In the genomic region with DNA sequence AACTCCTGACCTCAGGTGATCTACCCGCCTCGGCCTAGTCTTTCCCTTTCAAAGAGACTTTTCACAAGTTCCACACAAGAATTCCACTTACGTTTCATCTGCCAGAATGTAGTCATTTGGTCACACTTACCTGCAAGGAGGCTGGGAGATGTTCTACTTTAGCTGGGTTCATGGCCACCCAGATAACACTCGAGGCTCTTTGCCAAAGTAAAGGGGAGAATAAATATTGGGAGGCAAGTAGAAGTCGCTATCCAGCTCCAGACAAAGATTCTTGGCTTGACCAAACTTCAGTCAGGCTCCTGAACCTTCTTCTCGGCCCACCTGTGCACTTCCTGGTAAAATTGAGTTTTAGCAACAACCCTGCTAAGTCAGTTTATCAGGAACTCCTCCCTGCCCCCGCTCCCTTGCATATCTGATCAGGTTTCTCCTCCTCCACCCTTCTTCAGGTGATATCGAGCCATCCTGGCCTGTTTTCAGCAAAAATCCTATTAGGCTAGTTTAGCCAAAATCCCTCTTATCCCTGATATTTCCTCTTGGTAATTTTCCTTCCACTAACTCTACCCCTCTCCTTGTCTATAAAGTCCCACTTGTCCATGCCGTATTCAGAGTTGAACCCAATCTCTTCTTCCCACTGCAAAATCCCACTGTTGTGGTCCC, we compare ENCODE assay signal across 24 cellular contexts. TPM values are rescaled to one million over a fixed set of nuclear protein-coding genes. Genes with fewer than 3 reads are reported as not detected.
A peak's percentile ranks its signal among the peaks of the same experiment; 100 is the strongest.
DNase-seq lines count a peak whose midpoint lies in the region; ATAC-seq, FAIRE-seq and TF ChIP-seq lines count a peak whose summit lies in the region.
"Had no signal": no experiment of that assay in that cellular context is flagged by ENCODE, and none has a peak within 500 bp of the region (broad histone marks: within the 10 kb centered on the region; RNA-seq: fewer than 3 reads in every experiment).

No MANE protein-coding gene starts in this region.

- H3K4me2 ChIP-seq in GM23338 (0 out of 2 replicates have a peak overlapping the region, but pooled peaks have one; percentile 26), H1 (ENCODE audit: insufficient read depth in 1 of 2, low read depth in 2 of 2, low read length in 2 of 2) (no peak overlapping the region)
- H3K4me2 ChIP-seq: BLaER1 had no signal

- TF ChIP-seq RAD21 in H1 (IDR thresholded peaks at IDR 0.05 in 1 of 2, conservative IDR thresholded peaks at IDR 0.05 in 1 of 2; ENCODE audit: low read depth in 2 of 2, low read length in 2 of 2): no peak

- WGBS in H1 (ENCODE audit: extremely low coverage in 1 of 2, insufficient coverage in 1 of 2, insufficient read length in 1 of 2, insufficient replicate concordance in 2 of 2, low coverage in 1 of 2, low lambda C conversion rate in 2 of 2, missing lambda C conversion rate in 1 of 2), 2 experiments: 88% methylated on average over 9 of the region's 9 CpGs; no CpG with 5 or more reads in 1 of the 2 experiments
- 55 to 57% methylated on average over 9 of the region's 9 CpGs for WGBS in pancreas, 2 donors

- H2AK5ac ChIP-seq in H1 (ENCODE audit: low read depth, low read length): no peak overlapping the region

- POLR2A ChIA-PET in H1 (lab: Charles Lee; ENCODE audit: partially characterized antibody): no interaction called here
- POLR2A ChIA-PET in naive thymus-derived CD8-positive, alpha-beta T cell (lab: Charles Lee): no interaction called here
- POLR2A ChIA-PET in CD8-positive, alpha-beta T cell (lab: Charles Lee): no interaction called here

- H3K36me3 ChIP-seq in GM23338 (ENCODE audit: insufficient read depth) (no peaks in the 10 kb centered on the region), H1 (ENCODE audit: control insufficient read depth in 2 of 4, insufficient read depth in 4 of 4, low read length in 3 of 4) (no peaks in the 10 kb centered on the region), pancreas (no peaks in the 10 kb centered on the region)
- no peaks in the 10 kb centered on the region for H3K36me3 ChIP-seq in CD8-positive, alpha-beta T cell (ENCODE audit: insufficient read depth, low read length)
- H3K36me3 ChIP-seq: BLaER1 had no signal

- no peak overlapping the region for H3K27ac Mint-ChIP-seq in GM23338
- peak overlapping the region; percentile 21 for H3K27ac Mint-ChIP-seq in nephron progenitor cell
- H3K27ac Mint-ChIP-seq in naive thymus-derived CD8-positive, alpha-beta T cell: no peak overlapping the region
- H3K27ac Mint-ChIP-seq in CD8-positive, alpha-beta T cell: no peak overlapping the region
- H3K27ac Mint-ChIP-seq: B cell had no signal

- H3K4me1 ChIP-seq in GM23338 (ENCODE audit: insufficient read depth) (peaks cover 30% of the 10 kb centered on the region), H1 (replicated peaks in 1 of 4; ENCODE audit: control insufficient read depth in 3 of 4, insufficient read depth in 4 of 4, low read length in 3 of 4) (peaks cover 0 to 19% (median 5%) of the 10 kb centered on the region in 4 experiments; a peak in 5 of 7 replicates), pancreas (no peaks in the 10 kb centered on the region)
- no peaks in the 10 kb centered on the region for H3K4me1 ChIP-seq in CD8-positive, alpha-beta T cell (ENCODE audit: insufficient read depth, low read length)

- no peak overlapping the region for H2BK15ac ChIP-seq in H1 (ENCODE audit: low read length)

- TF ChIP-seq POLR2A in H1 (IDR thresholded peaks at IDR 0.05; ENCODE audit: control extremely low read depth in 1 of 2, low read depth in 2 of 2, low read length in 2 of 2): no peak

- H3K9me3 ChIP-seq in H1 (ENCODE audit: insufficient read depth in 2 of 2, low read depth in 1 of 2, low read length in 1 of 2): no peaks in the 10 kb centered on the region; a peak in 1 of 4 replicates
- no peaks in the 10 kb centered on the region for H3K9me3 ChIP-seq in pancreas
- H3K9me3 ChIP-seq in CD8-positive, alpha-beta T cell (ENCODE audit: low read length): no peaks in the 10 kb centered on the region
- H3K9me3 ChIP-seq: BLaER1 had no signal

- H3K79me2 ChIP-seq in GM23338 (replicated peaks; ENCODE audit: insufficient read depth) (no peaks in the 10 kb centered on the region), H1 (ENCODE audit: control insufficient read depth in 1 of 2, insufficient read depth in 2 of 2, low read length in 2 of 2) (no peaks in the 10 kb centered on the region)

- H2AFZ ChIP-seq in GM23338: peak overlapping the region; percentile 52; the same call in 1 of the 2 replicates
- H2AFZ ChIP-seq in H1 (ENCODE audit: low read length): no peak overlapping the region

- H3K56ac ChIP-seq in H1 (replicated peaks; ENCODE audit: insufficient read length, low read depth, low read length): no peak overlapping the region

- ATAC-seq in GM23338 (no peak), pancreas (peak; percentile 18 to 85 (median 60))
- no peak for ATAC-seq in naive thymus-derived CD8-positive, alpha-beta T cell
- no peak for ATAC-seq in CD8-positive, alpha-beta T cell
- ATAC-seq: GM12878 had no signal

- intact Hi-C loops in pancreas (cut with DNase I): no loop called here
- intact Hi-C loops in CD8-positive, alpha-beta T cell (cut with DNase I, micrococcal nuclease): no loop called here

- 0 out of 2 replicates have a peak, but pooled peaks cover 7% of the 10 kb centered on the region for H3K9me2 ChIP-seq in GM23338 (ENCODE audit: insufficient read depth)

- no peak overlapping the region for H4K8ac ChIP-seq in H1 (ENCODE audit: extremely low read depth, insufficient read depth, low read length)

- no peak overlapping the region for H3K9ac ChIP-seq in H1 (replicated peaks in 1 of 4; ENCODE audit: extremely low read depth in 1 of 4, low read depth in 3 of 4, low read length in 3 of 4)
- H3K9ac ChIP-seq: BLaER1 had no signal

- no peak for DNase-seq in GM23338 (ENCODE audit: low spot score)
- no peak for DNase-seq in H1 (ENCODE audit: low read depth in 1 of 2, low spot score in 2 of 2)
- no peak for DNase-seq in nephron progenitor cell
- peak in 1 of 6 donors; percentile 21 for DNase-seq in pancreas
- DNase-seq in naive thymus-derived CD8-positive, alpha-beta T cell: no peak
- no peak for DNase-seq in activated CD4-positive, alpha-beta T cell treated with anti-CD3 and anti-CD28 coated beads for 48 hours
- DNase-seq in CD8-positive, alpha-beta T cell: no peak
- no peak for DNase-seq in activated CD4-positive, alpha-beta T cell treated with anti-CD3 and anti-CD28 coated beads, Interleukin-2, amount 50 U/mL, for 4 hours
- DNase-seq: CD4-positive, CD25-positive, alpha-beta regulatory T cell; CD8-positive, alpha-beta memory T cell; DMS 273 treated with DMSO at 0.1 percent for 48 hours; DMS79; EL; GDM1; GOT3; H7; HCEC 1CT had no signal

- H3K4me3 ChIP-seq in GM23338 (no peak overlapping the region), H1 (ENCODE audit: extremely low read depth in 1 of 4, insufficient read depth in 2 of 4, low read depth in 3 of 4, low read length in 4 of 4) (no peak overlapping the region), pancreas (no peak overlapping the region)
- H3K4me3 ChIP-seq in CD8-positive, alpha-beta T cell (ENCODE audit: low read depth, low read length): no peak overlapping the region
- H3K4me3 ChIP-seq: BLaER1, GM12878 had no signal

- peaks cover 5% of the 10 kb centered on the region; the same call in 2 of the 3 replicates for H3K9me3 Mint-ChIP-seq in GM23338
- peaks cover 12% of the 10 kb centered on the region for H3K9me3 Mint-ChIP-seq in nephron progenitor cell
- H3K9me3 Mint-ChIP-seq in naive thymus-derived CD8-positive, alpha-beta T cell: peaks cover 0 to 5% (median 2%) of the 10 kb centered on the region in 9 donors
- H3K9me3 Mint-ChIP-seq in CD8-positive, alpha-beta T cell: peaks cover 5% of the 10 kb centered on the region

- H3K14ac ChIP-seq in H1 (ENCODE audit: insufficient read length): no peak overlapping the region

- no peak overlapping the region for H3K4me3 Mint-ChIP-seq in GM23338
- H3K4me3 Mint-ChIP-seq in nephron progenitor cell: no peak overlapping the region
- no peak overlapping the region for H3K4me3 Mint-ChIP-seq in naive thymus-derived CD8-positive, alpha-beta T cell
- no peak overlapping the region for H3K4me3 Mint-ChIP-seq in CD8-positive, alpha-beta T cell
- H3K4me3 Mint-ChIP-seq: B cell; CD4-positive, CD25-positive, alpha-beta regulatory T cell; CD8-positive, alpha-beta memory T cell had no signal

- H2BK12ac ChIP-seq in H1 (ENCODE audit: low read depth, low read length): no peak overlapping the region

- H4K5ac ChIP-seq in H1 (ENCODE audit: insufficient read length, low read depth, low read length): no peak overlapping the region

- H3K4ac ChIP-seq in H1 (replicated peaks; ENCODE audit: insufficient read length, low read depth, low read length): no peak overlapping the region

- H3K27me3 ChIP-seq in GM23338 (ENCODE audit: insufficient read depth) (no peaks in the 10 kb centered on the region), H1 (replicated peaks in 1 of 4; ENCODE audit: control insufficient read depth in 3 of 4, extremely low read depth in 1 of 4, insufficient read depth in 3 of 4, low read length in 3 of 4) (no peaks in the 10 kb centered on the region), pancreas (no peaks in the 10 kb centered on the region)
- H3K27me3 ChIP-seq in CD8-positive, alpha-beta T cell (ENCODE audit: insufficient read depth, low read length): no peaks in the 10 kb centered on the region
- H3K27me3 ChIP-seq: BLaER1 had no signal

- H4K20me1 ChIP-seq in GM23338 (replicated peaks; ENCODE audit: insufficient read depth) (no peaks in the 10 kb centered on the region), H1 (replicated peaks in 1 of 2; ENCODE audit: control insufficient read depth in 1 of 2, insufficient read depth in 2 of 2, low read length in 2 of 2) (no peaks in the 10 kb centered on the region)
- H4K20me1 ChIP-seq: BLaER1 had no signal

- H3K23ac ChIP-seq in H1 (ENCODE audit: insufficient read length): no peak overlapping the region

- H3K36me3 Mint-ChIP-seq in GM23338 (ENCODE audit: low read depth) (no peaks in the 10 kb centered on the region), nephron progenitor cell (ENCODE audit: low read depth) (no peaks in the 10 kb centered on the region)
- H3K36me3 Mint-ChIP-seq in naive thymus-derived CD8-positive, alpha-beta T cell: peaks cover 0 to 2% (median 0%) of the 10 kb centered on the region in 3 donors
- no peaks in the 10 kb centered on the region for H3K36me3 Mint-ChIP-seq in CD8-positive, alpha-beta T cell

- H2BK5ac ChIP-seq in H1 (ENCODE audit: low read depth, low read length): 0 out of 2 replicates have a peak overlapping the region, but pooled peaks have one; percentile 24

- no peak overlapping the region for H3K27ac ChIP-seq in GM23338 (ENCODE audit: low read depth)
- no peak overlapping the region for H3K27ac ChIP-seq in H1 (ENCODE audit: low read depth, low read length)
- no peak overlapping the region for H3K27ac ChIP-seq in pancreas
- H3K27ac ChIP-seq in CD8-positive, alpha-beta T cell (ENCODE audit: low read depth, low read length): no peak overlapping the region
- H3K27ac ChIP-seq: 22Rv1, BLaER1, C4-2B had no signal

- CTCF ChIA-PET in H1 (lab: Charles Lee; ENCODE audit: partially characterized antibody): interaction anchor here (0.8 to 6.3 kb wide), 4 partner anchors 13 to 398 kb away, joined by 3 to 37 read pairs (median 6); a partner anchor contains a TSS
- CTCF ChIA-PET in CD8-positive, alpha-beta T cell (lab: Charles Lee): interaction anchor here (1.7 kb wide), 1 partner anchor 842 kb away, joined by 4 read pairs; no protein-coding TSS in a partner anchor

- no peak overlapping the region for H3K18ac ChIP-seq in H1 (ENCODE audit: extremely low read depth, low read length)

- peaks cover 45% of the 10 kb centered on the region for H3K4me1 Mint-ChIP-seq in GM23338
- peaks cover 50% of the 10 kb centered on the region for H3K4me1 Mint-ChIP-seq in nephron progenitor cell
- H3K4me1 Mint-ChIP-seq in naive thymus-derived CD8-positive, alpha-beta T cell: peaks cover 0 to 6% (median 4%) of the 10 kb centered on the region in 4 donors
- H3K4me1 Mint-ChIP-seq in CD8-positive, alpha-beta T cell (ENCODE audit: low read depth): peaks cover 4% of the 10 kb centered on the region
- H3K4me1 Mint-ChIP-seq: B cell had no signal

- H3K27me3 Mint-ChIP-seq in GM23338 (ENCODE audit: insufficient read depth, low read depth, poor library complexity) (peaks cover 4% of the 10 kb centered on the region), nephron progenitor cell (ENCODE audit: low read depth, poor library complexity) (peaks cover 38% of the 10 kb centered on the region)
- no peaks in the 10 kb centered on the region for H3K27me3 Mint-ChIP-seq in naive thymus-derived CD8-positive, alpha-beta T cell
- no peaks in the 10 kb centered on the region for H3K27me3 Mint-ChIP-seq in CD8-positive, alpha-beta T cell (ENCODE audit: low read depth)
- H3K27me3 Mint-ChIP-seq: B cell; CD4-positive, CD25-positive, alpha-beta regulatory T cell had no signal

- TF ChIP-seq EP300 in H1 (IDR thresholded peaks at IDR 0.05; ENCODE audit: borderline replicate concordance in 1 of 2, low read depth in 2 of 2, low read length in 2 of 2): no peak

- no peaks in the 10 kb centered on the region for H3K79me1 ChIP-seq in H1 (ENCODE audit: low read depth, low read length)

- no peak overlapping the region for H4K91ac ChIP-seq in H1 (replicated peaks; ENCODE audit: insufficient read length, low read length)

- no peak overlapping the region for H2BK20ac ChIP-seq in H1 (ENCODE audit: low read length)

- no peak for TF ChIP-seq CTCF in GM23338 (conservative IDR thresholded peaks at IDR 0.05; ENCODE audit: low read depth in 2 of 2)
- no peak for TF ChIP-seq CTCF in H1 (IDR thresholded peaks at IDR 0.05; ENCODE audit: control extremely low read depth in 1 of 3, insufficient read depth in 1 of 3, low read depth in 1 of 3, low read length in 3 of 3)
- no peak for TF ChIP-seq CTCF in nephron progenitor cell (IDR thresholded peaks at IDR 0.05)
- no peak for TF ChIP-seq CTCF in pancreas (IDR thresholded peaks at IDR 0.05)
- TF ChIP-seq CTCF in CD8-positive, alpha-beta T cell (IDR thresholded peaks at IDR 0.05): no peak

- no peaks in the 10 kb centered on the region for H3K23me2 ChIP-seq in H1 (ENCODE audit: low read depth, low read length)

- H3F3A ChIP-seq in GM23338 (replicated peaks; ENCODE audit: low read depth): peaks cover 1% of the 10 kb centered on the region; the same call in 1 of the 2 replicates

- H2BK120ac ChIP-seq in H1 (replicated peaks; ENCODE audit: low read depth, low read length): no peak overlapping the region

- no peak for FAIRE-seq in H1 (lab: Jason Lieb, UNC)
- no peak for FAIRE-seq in pancreas (lab: Jason Lieb, UNC)
- FAIRE-seq: A204.1, D721Med, GM12878 had no signal

RNA-seq across cellular contexts. Expression of a gene that starts 25.1 kb away (rescaled TPM):
- 26.4 and 28.4 TPM in 2 replicates for total RNA-seq in GM23338 (2014; rRNA removed; shearing (Covaris generic))
- polyA plus RNA-seq in GM23338 (2016; fragmentation: Nextera tagmentation; extraction: Ambion mirVana) (6.4 and 7.8 TPM in 2 replicates), H1 (2011; rRNA removed) (9.3 and 11.7 TPM in 2 replicates), pancreas (1 to 10 TPM; 2.1 to 4.4 TPM)
- total RNA-seq in H1 (2021; fragmentation: NEBNext Ultra II Directional; extraction: Animal tissue kit (Norgen Biotek cat#: 25700)): 16.6 and 20.9 TPM in 2 replicates
- polyA plus RNA-seq in H1 (2011; cell fraction: cytosol; rRNA removed): 10.1 TPM
- 6.1 TPM for polyA plus RNA-seq in H1 (2011; cell fraction: nucleus; rRNA removed)
- 4.6 to 8.5 TPM (median 6.8 TPM) in 4 replicates for polyA plus RNA-seq in H1 (2012, experiment 1 of 2)
- 1.3 TPM for polyA plus RNA-seq in H1 (2012, experiment 2 of 2)
- polyA plus RNA-seq in H1 (2013, experiment 1 of 2): 10.8 TPM
- 11.6 TPM for polyA plus RNA-seq in H1 (2013, experiment 2 of 2)
- polyA minus RNA-seq in H1 (2011; rRNA and poly(A)+ RNA removed): 37.7 and 50.7 TPM in 2 replicates
- polyA minus RNA-seq in H1 (2011; cell fraction: cytosol; rRNA and poly(A)+ RNA removed): 11.7 TPM
- polyA minus RNA-seq in H1 (2011; cell fraction: nucleus; rRNA and poly(A)+ RNA removed): 22.2 TPM
- total RNA-seq in pancreas: 10 to 100 TPM in 1 of 6 donors, 1 to 10 TPM in 5; 5.1 to 10.1 (median 6.4) TPM
- 10 to 100 TPM; 23.4 to 23.9 TPM for total RNA-seq in naive thymus-derived CD8-positive, alpha-beta T cell
- 10 to 100 TPM in 1 of 3 donors, 1 to 10 TPM in 2; 6.3 to 10.6 (median 6.4) TPM for polyA plus RNA-seq in naive thymus-derived CD8-positive, alpha-beta T cell
- total RNA-seq in CD8-positive, alpha-beta T cell: 10 to 100 TPM; 41.2 to 41.4 TPM

Comparison
In these comparisons a context has a peak if more than half of its experiments do, and no peak if none do; other contexts are left out.
1. ATAC-seq: peak in pancreas (4 of 4); none in GM23338 (single experiment), naive thymus-derived CD8-positive, alpha-beta T cell (0 of 2) and CD8-positive, alpha-beta T cell (single experiment).